Comparison of ENCODE assay signal across 1 cellular context in the genomic region with DNA sequence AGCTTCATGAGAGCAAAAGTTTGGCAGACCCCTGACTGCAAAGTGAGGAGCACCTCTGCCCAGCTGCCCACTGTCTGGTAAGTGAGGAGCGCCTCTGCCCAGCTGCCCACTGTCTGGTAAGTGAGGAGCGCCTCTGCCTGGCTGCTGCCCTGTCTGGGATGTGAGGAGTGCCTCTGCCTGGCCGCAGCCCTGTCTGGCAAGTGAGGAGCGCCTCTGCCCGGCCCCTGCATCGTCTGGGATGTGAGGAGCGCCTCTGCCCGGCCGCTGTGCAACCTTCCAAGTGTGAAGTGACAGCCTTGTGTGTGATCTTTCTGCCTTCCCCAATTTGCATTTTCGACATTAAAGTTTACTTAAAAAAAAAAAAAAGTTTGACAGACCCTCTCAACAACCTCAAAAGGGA. TPM values are rescaled to one million over a fixed set of nuclear protein-coding genes. Genes with fewer than 3 reads are reported as not detected.
"Had no signal": no experiment of that assay in that cellular context is flagged by ENCODE, and none has a peak within 500 bp of the region (broad histone marks: within the 10 kb centered on the region; RNA-seq: fewer than 3 reads in every experiment).

No MANE protein-coding gene starts in this region.

RNA-seq across cellular contexts. Expression of gene DIAPH3, which starts 41.8 kb away (rescaled TPM):
- polyA plus RNA-seq: IgD-negative memory B cell had no signal
